16 cellular contexts compared by ENCODE assay signal in the genomic region with DNA sequence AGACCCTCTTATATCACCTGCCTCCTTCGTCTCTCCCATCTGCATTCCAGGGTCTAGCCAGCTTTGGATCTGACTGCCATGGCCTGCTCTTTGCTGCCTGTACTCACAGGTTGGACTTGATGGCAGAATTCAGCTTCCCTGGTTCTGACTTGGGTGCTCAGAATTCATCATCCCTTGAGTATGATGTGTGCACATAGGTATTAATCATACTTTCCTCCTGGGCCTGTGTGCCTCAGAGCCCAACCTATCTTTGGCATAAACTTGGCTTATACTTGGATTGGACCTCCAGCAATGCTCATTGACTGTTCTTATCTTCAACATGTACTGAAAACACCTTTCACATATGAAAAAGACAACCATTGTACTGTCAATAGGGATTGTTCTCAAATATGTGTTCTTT.
DNase-seq lines count a peak whose midpoint lies in the region; ATAC-seq, FAIRE-seq and TF ChIP-seq lines count a peak whose summit lies in the region.
"Had no signal": no experiment of that assay in that cellular context is flagged by ENCODE, and none has a peak within 500 bp of the region (broad histone marks: within the 10 kb centered on the region; RNA-seq: fewer than 3 reads in every experiment).

No MANE protein-coding gene starts in this region.

- no peaks in the 10 kb centered on the region for H3K36me3 Mint-ChIP-seq in WTC11

- FAIRE-seq in H54 (lab: Jason Lieb, UNC) = peak; percentile 30
- FAIRE-seq: A204.1, G401.6, GM12891 had no signal

- TF ChIP-seq POLR2A in H54 (IDR thresholded peaks at IDR 0.05; ENCODE audit: low read depth, low read length) = no peak
- TF ChIP-seq POLR2A in upper lobe of left lung (IDR thresholded peaks at IDR 0.05) = no peak

- TF ChIP-seq EP300 in upper lobe of left lung (IDR thresholded peaks at IDR 0.05) = no peak

- no peak for DNase-seq in H54 (ENCODE audit: insufficient read length, low spot score)
- no peak for DNase-seq in WTC11 (ENCODE audit: low spot score)
- DNase-seq in fibroblast of mammary gland (ENCODE audit: low read depth) = peak; percentile 34
- DNase-seq in NCI-H146 (lab: John Stamatoyannopoulos, UW) = no peak
- DNase-seq in upper lobe of left lung = no peak
- DNase-seq in central memory CD4-positive, alpha-beta T cell = no peak
- DNase-seq in NCI-H146 treated with DMSO at 0.1 percent for 48 hours (lab: John Stamatoyannopoulos, UW; ENCODE audit: unreplicated experiment) = no peak
- DNase-seq: C1 segment of cervical spinal cord; CD4-positive, alpha-beta T cell; DMS79; GOT3 had no signal

- peaks cover 5% of the 10 kb centered on the region for H3K9me3 Mint-ChIP-seq in WTC11

- H3K27me3 Mint-ChIP-seq in WTC11 (ENCODE audit: low read depth) = no peaks in the 10 kb centered on the region
- H3K27me3 Mint-ChIP-seq: CD4-positive, alpha-beta T cell had no signal

- ATAC-seq in WTC11 = no peak
- no peak for ATAC-seq in upper lobe of left lung (ENCODE audit: low FRiP score in 2 of 2)

- H3K27ac Mint-ChIP-seq in WTC11 = no peak overlapping the region
- H3K27ac Mint-ChIP-seq: B cell; CD4-positive, alpha-beta T cell had no signal

- H3K4me1 Mint-ChIP-seq in WTC11 = no peaks in the 10 kb centered on the region
- H3K4me1 Mint-ChIP-seq: B cell had no signal

- no peaks in the 10 kb centered on the region for H3K27me3 ChIP-seq in upper lobe of left lung

- CTCF ChIA-PET in WTC11 (lab: Charles Lee) = no interaction called here

- H3K4me3 ChIP-seq in fibroblast of mammary gland (ENCODE audit: control insufficient read depth, low read depth, low read length) (no peak overlapping the region), upper lobe of left lung (no peak overlapping the region)
- H3K4me3 ChIP-seq: HAP-1 had no signal

- WGBS in upper lobe of left lung, 2 donors = 100% methylated on average over 1 of the region's 1 CpG

- no peak overlapping the region for H3K27ac ChIP-seq in upper lobe of left lung

- no peaks in the 10 kb centered on the region for H3K36me3 ChIP-seq in upper lobe of left lung
- H3K36me3 ChIP-seq: HAP-1 had no signal

- H3K9me3 ChIP-seq in upper lobe of left lung = no peaks in the 10 kb centered on the region
- H3K9me3 ChIP-seq: HAP-1 had no signal

- H3K4me3 Mint-ChIP-seq in WTC11 = no peak overlapping the region
- H3K4me3 Mint-ChIP-seq: B cell; CD4-positive, alpha-beta T cell had no signal

- no peak for TF ChIP-seq CTCF in WTC11 (IDR thresholded peaks at IDR 0.05)
- TF ChIP-seq CTCF in fibroblast of mammary gland (conservative IDR thresholded peaks at IDR 0.05; ENCODE audit: control insufficient read depth, insufficient read depth, low read depth, low read length) = no peak
- TF ChIP-seq CTCF in upper lobe of left lung (IDR thresholded peaks at IDR 0.05) = no peak

- no peaks in the 10 kb centered on the region for H3K4me1 ChIP-seq in upper lobe of left lung
- H3K4me1 ChIP-seq: HAP-1 had no signal

- POLR2A ChIA-PET in WTC11 (lab: Charles Lee) = no interaction called here

TF ChIP-seq in WTC11, 78 proteins besides CTCF, POLR2A, EP300 and RAD21:
- TF ChIP-seq ZNF121 (CRISPR knock-in tag; IDR thresholded peaks at IDR 0.05) (peak; percentile 43; the same call in 1 of the 2 replicates), ZNF396 (CRISPR knock-in tag; IDR thresholded peaks at IDR 0.05; ENCODE audit: borderline replicate concordance) (no peak)
